ENCODE assay signal across 20 cellular contexts in the genomic region with DNA sequence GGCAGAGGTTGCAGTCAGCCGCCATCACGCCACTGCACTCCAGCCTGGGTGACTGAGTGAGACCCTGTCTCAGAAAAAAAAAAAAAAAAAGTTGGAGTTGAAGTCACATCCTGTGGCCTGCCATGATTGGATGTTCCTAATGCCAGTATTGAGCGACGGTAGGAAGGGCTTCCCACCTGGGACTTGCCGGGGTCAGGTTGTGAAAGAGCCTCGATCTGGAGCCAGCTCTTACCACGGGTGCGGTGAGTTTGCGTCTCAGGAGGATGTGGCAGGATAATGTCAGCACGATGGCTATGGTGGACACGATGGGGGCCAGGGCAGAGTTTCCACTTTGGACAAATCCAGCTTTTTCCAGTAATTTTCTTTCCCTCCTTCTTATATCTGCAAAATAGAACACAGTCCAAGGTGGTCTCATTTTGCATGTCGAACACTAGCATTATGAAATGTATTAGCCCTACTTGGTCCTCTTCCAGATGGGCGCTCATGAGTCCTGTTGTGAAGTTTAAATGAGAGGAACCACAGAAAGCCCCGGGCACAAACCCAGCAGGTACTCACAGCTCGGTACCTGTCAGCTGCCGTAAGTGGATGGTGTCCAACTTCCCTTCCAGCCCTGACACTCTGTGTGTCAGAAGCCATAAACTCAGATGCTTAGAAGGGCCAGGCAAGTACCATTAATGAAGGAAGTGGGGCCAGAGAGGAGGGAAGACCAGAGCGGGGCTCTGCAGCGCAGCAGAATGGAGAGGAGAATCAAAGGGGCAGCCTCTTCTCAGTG. TPM values are rescaled to one million over a fixed set of nuclear protein-coding genes. Genes with fewer than 3 reads are reported as not detected.
"Had no signal": no experiment of that assay in that cellular context is flagged by ENCODE, and none has a peak within 500 bp of the region (broad histone marks: within the 10 kb centered on the region; RNA-seq: fewer than 3 reads in every experiment).

No MANE protein-coding gene starts in this region.

- H2AFZ ChIP-seq: neural progenitor cell had no signal

- H3K4me2 ChIP-seq: neural progenitor cell had no signal

- H3K4me1 ChIP-seq: esophagus squamous epithelium, tibial artery had no signal

- H3K27ac ChIP-seq: coronary artery, esophagus squamous epithelium, neural progenitor cell, tibial artery, WERI-Rb-1 had no signal

- H3K27ac Mint-ChIP-seq: activated CD4-positive, alpha-beta memory T cell treated with anti-CD3 and anti-CD28 coated beads for 36 hours; activated CD4-positive, alpha-beta T cell treated with anti-CD3 and anti-CD28 coated beads for 36 hours; activated CD8-positive, alpha-beta memory T cell treated with anti-CD3 and anti-CD28 coated beads, Interleukin-2, amount 10 ng/mL, durations not matched to agents 7 days and 5 days; activated naive CD8-positive, alpha-beta T cell; neural progenitor cell; stimulated activated memory B cell treated with anti-CD40 and anti-IgM and Interleukin-4, amounts not matched to agents 10 μg/mL and 1 μg/mL and 100 μg/mL, for 72 hours; T-helper 1 cell treated with Interleukin-12 subunit alpha and Interleukin-12 subunit beta and Interleukin-4 antibody, amounts not matched to agents 30 μg/mL and 1 μg/mL, for 36 hours had no signal

- H3K4me3 ChIP-seq: coronary artery, esophagus squamous epithelium, neural progenitor cell, tibial artery had no signal

- H3K4me1 Mint-ChIP-seq: activated CD4-positive, alpha-beta T cell treated with anti-CD3 and anti-CD28 coated beads for 36 hours; activated CD8-positive, alpha-beta memory T cell treated with anti-CD3 and anti-CD28 coated beads, Interleukin-2, amount 10 ng/mL, durations not matched to agents 7 days and 5 days; stimulated activated memory B cell treated with anti-CD40 and anti-IgM and Interleukin-4, amounts not matched to agents 10 μg/mL and 1 μg/mL and 100 μg/mL, for 72 hours had no signal

- H3K9me3 ChIP-seq: esophagus squamous epithelium, tibial artery had no signal

- H3K9ac ChIP-seq: neural progenitor cell had no signal

- H3K9me3 Mint-ChIP-seq: activated CD4-positive, alpha-beta memory T cell treated with anti-CD3 and anti-CD28 coated beads for 36 hours; neural progenitor cell; stimulated activated memory B cell treated with anti-CD40 and anti-IgM and Interleukin-4, amounts not matched to agents 10 μg/mL and 1 μg/mL and 100 μg/mL, for 72 hours; T-helper 1 cell treated with Interleukin-12 subunit alpha and Interleukin-12 subunit beta and Interleukin-4 antibody, amounts not matched to agents 30 μg/mL and 1 μg/mL, for 36 hours had no signal

- H3K36me3 ChIP-seq: esophagus squamous epithelium, neural progenitor cell, tibial artery, WERI-Rb-1 had no signal

- H3K4me3 Mint-ChIP-seq: activated CD4-positive, alpha-beta memory T cell treated with anti-CD3 and anti-CD28 coated beads for 36 hours; activated CD4-positive, alpha-beta T cell treated with anti-CD3 and anti-CD28 coated beads for 36 hours; activated CD8-positive, alpha-beta memory T cell treated with anti-CD3 and anti-CD28 coated beads, Interleukin-2, amount 10 ng/mL, durations not matched to agents 7 days and 5 days; activated naive CD8-positive, alpha-beta T cell; neural progenitor cell; stimulated activated memory B cell treated with anti-CD40 and anti-IgM and Interleukin-4, amounts not matched to agents 10 μg/mL and 1 μg/mL and 100 μg/mL, for 72 hours; T-helper 1 cell treated with Interleukin-12 subunit alpha and Interleukin-12 subunit beta and Interleukin-4 antibody, amounts not matched to agents 30 μg/mL and 1 μg/mL, for 36 hours had no signal

- DNase-seq: activated CD4-positive, alpha-beta memory T cell treated with anti-CD3 and anti-CD28 coated beads for 36 hours; activated CD4-positive, alpha-beta T cell treated with anti-CD3 and anti-CD28 coated beads for 36 hours; activated CD8-positive, alpha-beta memory T cell treated with anti-CD3 and anti-CD28 coated beads, Interleukin-2, amount 10 ng/mL, durations not matched to agents 7 days and 5 days; activated gamma-delta T cell treated with Interleukin-2 at 50 U/mL for 16 hours; activated T-cell treated with anti-CD3 and anti-CD28 coated beads, Interleukin-2, amount 50 U/mL, for 1 hour; amniotic stem cell; esophagus squamous epithelium; hypothalamus; left ventricle myocardium superior; tibial artery; WERI-Rb-1 had no signal

- H3K36me3 Mint-ChIP-seq: activated CD4-positive, alpha-beta memory T cell treated with anti-CD3 and anti-CD28 coated beads for 36 hours; activated CD8-positive, alpha-beta memory T cell treated with anti-CD3 and anti-CD28 coated beads, Interleukin-2, amount 10 ng/mL, durations not matched to agents 7 days and 5 days; activated naive CD8-positive, alpha-beta T cell; neural progenitor cell; stimulated activated memory B cell treated with anti-CD40 and anti-IgM and Interleukin-4, amounts not matched to agents 10 μg/mL and 1 μg/mL and 100 μg/mL, for 72 hours had no signal

- H3K27me3 Mint-ChIP-seq: activated naive CD8-positive, alpha-beta T cell had no signal

- H3K27me3 ChIP-seq: neural progenitor cell, tibial artery had no signal

RNA-seq across cellular contexts. Expression of a gene that starts 22.2 kb away (rescaled TPM):
- total RNA-seq: activated CD4-positive, alpha-beta memory T cell treated with anti-CD3 and anti-CD28 coated beads for 36 hours; activated CD4-positive, alpha-beta T cell treated with anti-CD3 and anti-CD28 coated beads for 36 hours; activated CD8-positive, alpha-beta memory T cell treated with anti-CD3 and anti-CD28 coated beads, Interleukin-2, amount 10 ng/mL, durations not matched to agents 7 days and 5 days; esophagus squamous epithelium; fibroblast of villous mesenchyme; glomerular endothelial cell; kidney epithelial cell; left ventricle myocardium superior; mesenteric fat pad had no signal
